ENCODE assay signal across 23 cellular contexts in genomic region chr2:18977409-18977808, GRCh38.
A peak's percentile ranks its signal among the peaks of the same experiment; 100 is the strongest.
DNase-seq lines count a peak whose midpoint lies in the region; ATAC-seq, FAIRE-seq and TF ChIP-seq lines count a peak whose summit lies in the region.
"Had no signal": no experiment of that assay in that cellular context is flagged by ENCODE, and none has a peak within 500 bp of the region (broad histone marks: within the 10 kb centered on the region; RNA-seq: fewer than 3 reads in every experiment).

No MANE protein-coding gene starts in this region.

- H2AFZ ChIP-seq in PC-3 (ENCODE audit: low read length), result no peak overlapping the region

- H3K36me3 ChIP-seq in BLaER1 (no peaks in the 10 kb centered on the region), adipocyte (ENCODE audit: control insufficient read depth, insufficient read depth, low read length, severe bottlenecking) (no peaks in the 10 kb centered on the region), lower lobe of right lung (no peaks in the 10 kb centered on the region), skeletal muscle satellite cell (ENCODE audit: insufficient read depth, low read length) (no peaks in the 10 kb centered on the region), PC-3 (ENCODE audit: low read depth, low read length) (no peaks in the 10 kb centered on the region)

- H3K79me2 ChIP-seq in PC-3 (ENCODE audit: low read length), result no peaks in the 10 kb centered on the region

- FAIRE-seq in frontal cortex (lab: Jason Lieb, UNC), result no peak
- FAIRE-seq: endometrium, GM12891 had no signal

- H3F3A ChIP-seq in PC-3 (ENCODE audit: low read length, unreplicated experiment), result no peaks in the 10 kb centered on the region

- no peaks in the 10 kb centered on the region for H3K9me2 ChIP-seq in PC-3 (replicated peaks; ENCODE audit: low read length)

- intact Hi-C loops in lower lobe of right lung (cut with DNase I), result no loop called here
- intact Hi-C loops in PC-3 (cut with micrococcal nuclease), result no loop called here

- DNase-seq in adipocyte (ENCODE audit: low read depth) (no peak), lower lobe of right lung (no peak), SHP77 (lab: John Stamatoyannopoulos, UW) (no peak), frontal cortex (ENCODE audit: low spot score in 2 of 2) (no peak), PC-3 (no peak), anterior cingulate cortex (lab: John Stamatoyannopoulos, UW) (no peak)
- DNase-seq: activated CD4-positive, alpha-beta T cell treated with anti-CD3 and anti-CD28 coated beads for 48 hours; activated CD8-positive, alpha-beta memory T cell treated with anti-CD3 and anti-CD28 coated beads, Interleukin-2, amount 10 ng/mL, durations not matched to agents 7 days and 5 days; activated naive CD4-positive, alpha-beta T cell treated with Interleukin-2 at 50 U/mL for 16 hours; activated T-cell treated with anti-CD3 and anti-CD28 coated beads, Interleukin-2, amount 50 U/mL, for 72 hours; Calu3; glutamatergic neuron; GOT3; Karpas-422; kidney glomerular epithelial cell; NCI-H1694 treated with DMSO at 0.1 percent for 48 hours; posterior cingulate gyrus; stimulated activated CD8-positive, alpha-beta memory T cell treated with anti-CD3 and anti-CD28 coated beads, Interleukin-4, amount 100 ng/mL, for 48 hours had no signal

- peaks cover 20% of the 10 kb centered on the region for H3K4me1 ChIP-seq in BLaER1
- peaks cover 31% of the 10 kb centered on the region for H3K4me1 ChIP-seq in adipocyte (ENCODE audit: control insufficient read depth, insufficient read depth, low read length)
- H3K4me1 ChIP-seq in lower lobe of right lung, result no peaks in the 10 kb centered on the region
- peaks cover 22% of the 10 kb centered on the region for H3K4me1 ChIP-seq in skeletal muscle satellite cell (ENCODE audit: control insufficient read depth, insufficient read depth, low read length)
- peaks cover 21% of the 10 kb centered on the region for H3K4me1 ChIP-seq in PC-3 (ENCODE audit: insufficient read depth, low read length)

- H3K27me3 ChIP-seq in BLaER1 (no peaks in the 10 kb centered on the region), adipocyte (replicated peaks; ENCODE audit: control insufficient read depth, insufficient read depth, low read length) (no peaks in the 10 kb centered on the region), lower lobe of right lung (ENCODE audit: low read depth) (no peaks in the 10 kb centered on the region), skeletal muscle satellite cell (ENCODE audit: control insufficient read depth, insufficient read depth, low read length) (no peaks in the 10 kb centered on the region), PC-3 (ENCODE audit: low read length) (no peaks in the 10 kb centered on the region)

- no peaks in the 10 kb centered on the region for H3K9me3 ChIP-seq in BLaER1
- no peaks in the 10 kb centered on the region for H3K9me3 ChIP-seq in adipocyte (ENCODE audit: control insufficient read depth, low read length)
- H3K9me3 ChIP-seq in lower lobe of right lung, result no peaks in the 10 kb centered on the region
- H3K9me3 ChIP-seq in skeletal muscle satellite cell (replicated peaks; ENCODE audit: low read length), result no peaks in the 10 kb centered on the region
- no peaks in the 10 kb centered on the region for H3K9me3 ChIP-seq in PC-3 (ENCODE audit: low read length)

- H3K4me2 ChIP-seq in BLaER1 (peak overlapping the region; percentile 79), skeletal muscle satellite cell (ENCODE audit: low read length) (no peak overlapping the region), PC-3 (ENCODE audit: low read length) (no peak overlapping the region)

- POLR2A ChIA-PET in PC-3 (lab: Charles Lee; ENCODE audit: unreplicated experiment), result no interaction called here

- TF ChIP-seq CTCF in lower lobe of right lung (IDR thresholded peaks at IDR 0.05), result no peak
- no peak for TF ChIP-seq CTCF in PC-3 (conservative IDR thresholded peaks at IDR 0.05; ENCODE audit: low read depth, low read length)

- H3K27ac ChIP-seq in BLaER1 (no peak overlapping the region), lower lobe of right lung (peak overlapping the region; percentile 40), PC-3 (ENCODE audit: low read length) (no peak overlapping the region)

- H3K9ac ChIP-seq in BLaER1, result no peak overlapping the region
- peak overlapping the region; percentile 71 for H3K9ac ChIP-seq in adipocyte (ENCODE audit: low read length)
- peak overlapping the region; percentile 47 for H3K9ac ChIP-seq in skeletal muscle satellite cell (ENCODE audit: low read depth, low read length)
- no peak overlapping the region for H3K9ac ChIP-seq in PC-3 (ENCODE audit: low read length)

- H3K4me3 ChIP-seq in BLaER1, result no peak overlapping the region
- H3K4me3 ChIP-seq in adipocyte (ENCODE audit: low read length), result no peak overlapping the region
- H3K4me3 ChIP-seq in lower lobe of right lung, result no peak overlapping the region
- H3K4me3 ChIP-seq in skeletal muscle satellite cell (ENCODE audit: low read length), result no peak overlapping the region
- H3K4me3 ChIP-seq in PC-3 (ENCODE audit: low read length), result no peak overlapping the region

- no TSS peak for BruUV-seq in PC-3 (replicated peaks; lab: Mats Ljungman, UMichigan)

- CTCF ChIA-PET in PC-3 (lab: Charles Lee), result no interaction called here

- H4K20me1 ChIP-seq in BLaER1 (no peaks in the 10 kb centered on the region), PC-3 (ENCODE audit: low read length) (no peaks in the 10 kb centered on the region)

- ATAC-seq in lower lobe of right lung, result no peak
- ATAC-seq in PC-3, result no peak
- ATAC-seq: activated CD8-positive, alpha-beta memory T cell treated with anti-CD3 and anti-CD28 coated beads, Interleukin-2, amount 10 ng/mL, durations not matched to agents 7 days and 5 days; activated T-cell treated with anti-CD3 and anti-CD28 coated beads, Interleukin-2, amount 50 U/mL, for 72 hours; natural killer cell treated with Interleukin-12 subunit alpha and Interleukin-12 subunit beta and Interleukin-15 and Interleukin-18, amount 100 ng/mL, for 72 hours had no signal

Comparison
In these comparisons a context has a peak if more than half of its experiments do, and no peak if none do; other contexts are left out.
1. H3K9ac ChIP-seq: peak in adipocyte (single experiment) and skeletal muscle satellite cell (single experiment); none in BLaER1 (single experiment) and PC-3 (single experiment).